ENCODE assay signal across 18 cellular contexts in the genomic region with DNA sequence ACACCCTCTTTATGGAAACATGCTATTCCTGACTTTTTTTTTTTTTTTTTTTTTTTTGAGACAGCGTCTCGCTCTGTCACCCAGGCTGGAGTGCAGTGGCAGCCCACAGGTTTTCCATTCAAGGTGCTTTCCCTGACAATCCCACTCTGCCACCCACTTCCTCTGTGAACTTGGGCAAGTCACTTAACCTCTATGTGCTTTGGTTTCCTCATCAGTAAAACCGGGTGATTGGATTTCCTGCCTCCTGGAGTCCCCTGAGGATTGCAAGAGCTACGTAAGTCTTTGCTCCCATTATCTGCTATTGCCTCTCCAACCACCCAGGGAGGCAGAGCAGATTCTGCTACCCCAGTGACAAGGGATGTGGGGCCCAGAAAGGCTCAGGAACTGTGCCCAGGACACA. TPM values are rescaled to one million over a fixed set of nuclear protein-coding genes. Genes with fewer than 3 reads are reported as not detected.
DNase-seq lines count a peak whose midpoint lies in the region; ATAC-seq, FAIRE-seq and TF ChIP-seq lines count a peak whose summit lies in the region.
"Had no signal": no experiment of that assay in that cellular context is flagged by ENCODE, and none has a peak within 500 bp of the region (broad histone marks: within the 10 kb centered on the region; RNA-seq: fewer than 3 reads in every experiment).

No MANE protein-coding gene starts in this region.

- H3K27ac ChIP-seq in A549 (peak overlapping the region; percentile 96 to 98), BLaER1 (no peak overlapping the region), RWPE1 (peak overlapping the region; percentile 42; the same call in 1 of the 2 replicates)
- H3K27ac ChIP-seq: SJSA1 had no signal

- no peak for TF ChIP-seq RAD21 in A549 (conservative IDR thresholded peaks at IDR 0.05 in 1 of 2, IDR thresholded peaks at IDR 0.05 in 1 of 2)

- no peaks in the 10 kb centered on the region for H3K36me3 ChIP-seq in BLaER1
- H3K36me3 ChIP-seq: SJSA1 had no signal

- H3K9me3 Mint-ChIP-seq in nephron: peaks cover 5% of the 10 kb centered on the region

- no peak for ATAC-seq in A549
- no peak for ATAC-seq in HG03175 (IDR thresholded peaks at IDR 0.05; ENCODE audit: unreplicated experiment)
- ATAC-seq in HG03354 (IDR thresholded peaks at IDR 0.05; ENCODE audit: poor library complexity, severe bottlenecking, unreplicated experiment): no peak
- ATAC-seq: K562 had no signal

- peak overlapping the region; percentile 47 to 97 (median 63) for H3K27ac Mint-ChIP-seq in nephron
- H3K27ac Mint-ChIP-seq: H9 had no signal

- no peak overlapping the region for H3K4me3 ChIP-seq in A549
- H3K4me3 ChIP-seq in BLaER1: no peak overlapping the region
- H3K4me3 ChIP-seq: K562, SJSA1 had no signal

- TF ChIP-seq POLR2A in A549 (IDR thresholded peaks at IDR 0.05; ENCODE audit: low read length): no peak

- no peak overlapping the region for H3K9ac ChIP-seq in BLaER1

- POLR2A ChIA-PET in A549 (lab: Yijun Ruan, JAX) (no interaction called here), RWPE1 (lab: Yijun Ruan, JAX; ENCODE audit: low non-redundant PET) (no interaction called here)

- H3K27me3 ChIP-seq in BLaER1: no peaks in the 10 kb centered on the region
- H3K27me3 ChIP-seq: SJSA1 had no signal

- CTCF ChIA-PET in A549 (lab: Yijun Ruan, JAX) (interaction anchor here (1.4 to 4.0 kb wide), 3 partner anchors 11 to 127 kb away, joined by 4 to 18 read pairs (median 4); no protein-coding TSS in a partner anchor), RWPE1 (lab: Yijun Ruan, JAX) (interaction anchor here (0.6 kb wide), 1 partner anchor 231 kb away, joined by 3 read pairs; no protein-coding TSS in a partner anchor)

- peaks cover 40% of the 10 kb centered on the region for H3K4me1 Mint-ChIP-seq in nephron

- no peak for FAIRE-seq in A549 (lab: Jason Lieb, UNC)
- FAIRE-seq: HTR-8/SVneo, K562 had no signal

- H3K4me3 Mint-ChIP-seq in nephron: no peak overlapping the region
- H3K4me3 Mint-ChIP-seq: H9 had no signal

- DNase-seq in A549 (ENCODE audit: low read depth in 1 of 2, low spot score in 1 of 2) (no peak), RWPE1 (ENCODE audit: low spot score) (no peak), H4 (ENCODE audit: low spot score) (no peak)
- DNase-seq: GF-D8, H9, NCI-H1048, NCI-H146, NCI-H2081 treated with DMSO at 0.1 percent for 48 hours, NCI-H2227 treated with DMSO at 0.1 percent for 48 hours, NCI-H526, RPMI8226 had no signal

- WGBS in A549 (ENCODE audit: missing lambda C conversion rate): 84% methylated on average over 3 of the region's 4 CpGs

- no peak for TF ChIP-seq EP300 in A549 (IDR thresholded peaks at IDR 0.05)

- no peaks in the 10 kb centered on the region for H4K20me1 ChIP-seq in BLaER1

- no peaks in the 10 kb centered on the region for H3K36me3 Mint-ChIP-seq in nephron (ENCODE audit: low read depth)

- peaks cover 5% of the 10 kb centered on the region for H3K27me3 Mint-ChIP-seq in nephron (ENCODE audit: low read depth)

- TF ChIP-seq CTCF in A549 (IDR thresholded peaks at IDR 0.05) (no peak), RWPE1 (conservative IDR thresholded peaks at IDR 0.05; ENCODE audit: low read depth) (no peak), nephron (IDR thresholded peaks at IDR 0.05; ENCODE audit: unreplicated experiment in 3 of 3) (no peak)

- H3K4me1 ChIP-seq in A549: peaks cover 86% of the 10 kb centered on the region
- H3K4me1 ChIP-seq in BLaER1: peaks cover 88% of the 10 kb centered on the region
- H3K4me1 ChIP-seq: SJSA1 had no signal

- peak overlapping the region; percentile 90 for H3K4me2 ChIP-seq in A549
- peak overlapping the region; percentile 72 for H3K4me2 ChIP-seq in BLaER1

- no peaks in the 10 kb centered on the region for H3K9me3 ChIP-seq in A549
- peaks cover 9% of the 10 kb centered on the region; the same call in 1 of the 2 replicates for H3K9me3 ChIP-seq in BLaER1
- H3K9me3 ChIP-seq: SJSA1 had no signal

TF ChIP-seq in A549, 52 proteins besides CTCF, POLR2A, EP300 and RAD21:
- no peak for TF ChIP-seq CEBPB (IDR thresholded peaks at IDR 0.05)
- TF ChIP-seq KDM1A (IDR thresholded peaks at IDR 0.05; ENCODE audit: low read depth): no peak
- no peak for TF ChIP-seq ESRRA (IDR thresholded peaks at IDR 0.05; ENCODE audit: borderline replicate concordance, low read length)
- TF ChIP-seq FOXS1 (CRISPR knock-in tag; IDR thresholded peaks at IDR 0.05): no peak
- no peak for TF ChIP-seq CBX8 (IDR thresholded peaks at IDR 0.05)
- no peak for TF ChIP-seq SREBF2 (IDR thresholded peaks at IDR 0.05)
- TF ChIP-seq, protein P1, sequence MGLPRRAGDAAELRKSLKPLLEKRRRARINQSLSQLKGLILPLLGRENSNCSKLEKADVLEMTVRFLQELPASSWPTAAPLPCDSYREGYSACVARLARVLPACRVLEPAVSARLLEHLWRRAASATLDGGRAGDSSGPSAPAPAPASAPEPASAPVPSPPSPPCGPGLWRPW (IDR thresholded peaks at IDR 0.05): no peak
- TF ChIP-seq MAFK (IDR thresholded peaks at IDR 0.05; ENCODE audit: partially characterized antibody): no peak
- TF ChIP-seq HOXB5 (CRISPR knock-in tag; IDR thresholded peaks at IDR 0.05): no peak
- TF ChIP-seq, protein P2, sequence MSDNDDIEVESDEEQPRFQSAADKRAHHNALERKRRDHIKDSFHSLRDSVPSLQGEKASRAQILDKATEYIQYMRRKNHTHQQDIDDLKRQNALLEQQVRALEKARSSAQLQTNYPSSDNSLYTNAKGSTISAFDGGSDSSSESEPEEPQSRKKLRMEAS (IDR thresholded peaks at IDR 0.05): no peak
- TF ChIP-seq, protein P3, sequence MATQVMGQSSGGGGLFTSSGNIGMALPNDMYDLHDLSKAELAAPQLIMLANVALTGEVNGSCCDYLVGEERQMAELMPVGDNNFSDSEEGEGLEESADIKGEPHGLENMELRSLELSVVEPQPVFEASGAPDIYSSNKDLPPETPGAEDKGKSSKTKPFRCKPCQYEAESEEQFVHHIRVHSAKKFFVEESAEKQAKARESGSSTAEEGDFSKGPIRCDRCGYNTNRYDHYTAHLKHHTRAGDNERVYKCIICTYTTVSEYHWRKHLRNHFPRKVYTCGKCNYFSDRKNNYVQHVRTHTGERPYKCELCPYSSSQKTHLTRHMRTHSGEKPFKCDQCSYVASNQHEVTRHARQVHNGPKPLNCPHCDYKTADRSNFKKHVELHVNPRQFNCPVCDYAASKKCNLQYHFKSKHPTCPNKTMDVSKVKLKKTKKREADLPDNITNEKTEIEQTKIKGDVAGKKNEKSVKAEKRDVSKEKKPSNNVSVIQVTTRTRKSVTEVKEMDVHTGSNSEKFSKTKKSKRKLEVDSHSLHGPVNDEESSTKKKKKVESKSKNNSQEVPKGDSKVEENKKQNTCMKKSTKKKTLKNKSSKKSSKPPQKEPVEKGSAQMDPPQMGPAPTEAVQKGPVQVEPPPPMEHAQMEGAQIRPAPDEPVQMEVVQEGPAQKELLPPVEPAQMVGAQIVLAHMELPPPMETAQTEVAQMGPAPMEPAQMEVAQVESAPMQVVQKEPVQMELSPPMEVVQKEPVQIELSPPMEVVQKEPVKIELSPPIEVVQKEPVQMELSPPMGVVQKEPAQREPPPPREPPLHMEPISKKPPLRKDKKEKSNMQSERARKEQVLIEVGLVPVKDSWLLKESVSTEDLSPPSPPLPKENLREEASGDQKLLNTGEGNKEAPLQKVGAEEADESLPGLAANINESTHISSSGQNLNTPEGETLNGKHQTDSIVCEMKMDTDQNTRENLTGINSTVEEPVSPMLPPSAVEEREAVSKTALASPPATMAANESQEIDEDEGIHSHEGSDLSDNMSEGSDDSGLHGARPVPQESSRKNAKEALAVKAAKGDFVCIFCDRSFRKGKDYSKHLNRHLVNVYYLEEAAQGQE (IDR thresholded peaks at IDR 0.05): no peak

RNA-seq across cellular contexts. Expression of a gene that starts 54.1 kb away (rescaled TPM):
- polyA plus RNA-seq in A549 (2011; rRNA removed): 15.3 and 19.4 TPM in 2 replicates
- polyA plus RNA-seq in A549 (2012; cell fraction: cytosol; rRNA removed): 28.6 and 34.3 TPM in 2 replicates
- 65.9 and 84.5 TPM in 2 replicates for polyA plus RNA-seq in A549 (2012; cell fraction: nucleus; rRNA removed)
- polyA plus RNA-seq in A549 (2017; fragmentation: RNase III; extraction: RNeasy Plus Mini Kit Qiagen cat#74134 plus additional on column Dnase treatment): 26.9 to 31.8 TPM (median 28.4 TPM) in 3 replicates
- polyA minus RNA-seq in A549 (2011; rRNA and poly(A)+ RNA removed): 40.5 and 50.8 TPM in 2 replicates
- 5.7 and 12.7 TPM in 2 replicates for total RNA-seq in H4 (2014; rRNA removed; shearing (Covaris generic))
